8 cellular contexts compared by ENCODE assay signal in the genomic region with DNA sequence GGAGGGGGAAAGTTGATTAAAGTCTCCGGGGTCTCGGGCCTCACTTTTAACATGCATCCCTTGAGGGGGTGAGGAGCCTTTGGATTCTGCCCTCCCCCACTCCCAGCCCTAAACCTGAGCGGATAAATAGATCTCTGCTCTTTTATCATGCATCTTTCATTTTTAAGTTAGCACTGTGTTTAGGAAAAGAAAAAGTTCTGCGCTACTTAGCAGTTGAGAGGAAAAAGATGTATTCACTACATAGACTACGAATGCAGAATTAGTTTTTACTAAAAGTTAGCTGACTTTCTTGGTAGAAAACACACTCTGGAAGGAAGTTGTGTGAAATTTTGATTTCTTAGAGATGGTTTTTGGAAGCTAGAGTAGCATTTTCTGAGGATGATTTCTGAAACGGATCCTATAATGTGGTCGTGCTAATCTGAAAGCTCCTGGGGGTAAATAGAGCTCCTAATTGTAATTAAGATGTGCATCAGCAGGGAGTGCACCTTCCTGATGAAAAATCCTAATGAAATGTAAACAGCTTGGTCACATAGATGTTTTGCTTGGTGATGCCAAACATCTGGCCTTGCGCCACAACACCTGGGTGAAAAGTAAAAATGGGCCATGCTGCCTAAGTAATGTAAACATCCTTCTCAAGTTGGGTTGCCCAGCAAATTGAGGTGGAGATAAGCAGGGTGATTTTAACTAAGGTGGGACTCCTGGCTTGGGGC. TPM values are rescaled to one million over a fixed set of nuclear protein-coding genes. Genes with fewer than 3 reads are reported as not detected.
DNase-seq lines count a peak whose midpoint lies in the region; ATAC-seq and TF ChIP-seq lines count a peak whose summit lies in the region.

No MANE protein-coding gene starts in this region.

- no peaks in the 10 kb centered on the region for H3K36me3 ChIP-seq in MG63
- no peaks in the 10 kb centered on the region for H3K36me3 ChIP-seq in ectodermal cell (ENCODE audit: control insufficient read depth, insufficient read depth, low read length)

- peak overlapping the region in 9 of 10 donors; percentile 0 to 81 (median 61) for H3K4me3 Mint-ChIP-seq in naive thymus-derived CD8-positive, alpha-beta T cell

- POLR2A ChIA-PET in naive thymus-derived CD8-positive, alpha-beta T cell (lab: Charles Lee), result no interaction called here

- peak overlapping the region; percentile 73 for H3K27ac ChIP-seq in ectodermal cell (ENCODE audit: insufficient read depth, low read depth, low read length, poor library complexity, severe bottlenecking)

- H3K9me3 ChIP-seq in MG63 (no peaks in the 10 kb centered on the region), ectodermal cell (ENCODE audit: control insufficient read depth, low read length) (no peaks in the 10 kb centered on the region)

- peaks cover 52% of the 10 kb centered on the region for H3K4me1 ChIP-seq in ectodermal cell (ENCODE audit: control insufficient read depth, insufficient read depth, low read length)

- WGBS in ectodermal cell, 2 experiments, result 1 to 2% methylated on average over 7 to 8 of the region's 8 CpGs

- H3K27ac Mint-ChIP-seq in naive thymus-derived CD8-positive, alpha-beta T cell, result peak overlapping the region in 1 of 10 donors; percentile 30

- no peaks in the 10 kb centered on the region for H3K9me3 Mint-ChIP-seq in naive thymus-derived CD8-positive, alpha-beta T cell

- H3K4me1 Mint-ChIP-seq in naive thymus-derived CD8-positive, alpha-beta T cell, result peaks cover 5 to 20% (median 16%) of the 10 kb centered on the region in 4 donors

- H3K27me3 ChIP-seq in MG63 (no peaks in the 10 kb centered on the region), ectodermal cell (ENCODE audit: control insufficient read depth, insufficient read depth, low read length, poor library complexity, severe bottlenecking) (no peaks in the 10 kb centered on the region)

- H3K27me3 Mint-ChIP-seq in naive thymus-derived CD8-positive, alpha-beta T cell, result peaks cover 34 to 81% (median 47%) of the 10 kb centered on the region in 5 donors

- ATAC-seq in naive thymus-derived CD8-positive, alpha-beta T cell, result no peak
- ATAC-seq in GM18519 (IDR thresholded peaks at IDR 0.05; ENCODE audit: low FRiP score, unreplicated experiment) (no peak), HG03521 (IDR thresholded peaks at IDR 0.05; ENCODE audit: unreplicated experiment) (no peak)

- H3K36me3 Mint-ChIP-seq in naive thymus-derived CD8-positive, alpha-beta T cell, result peaks cover 0 to 5% (median 5%) of the 10 kb centered on the region in 3 donors

- no peak for DNase-seq in AG10803 (ENCODE audit: low read depth)
- DNase-seq in MG63, result no peak
- DNase-seq in naive thymus-derived CD8-positive, alpha-beta T cell, result no peak
- no peak for DNase-seq in central memory CD4-positive, alpha-beta T cell
- DNase-seq in activated gamma-delta T cell (lab: John Stamatoyannopoulos, UW), result no peak

- H3K4me3 ChIP-seq in AG10803 (ENCODE audit: low read length), result peak overlapping the region; percentile 68
- peak overlapping the region; percentile 51 for H3K4me3 ChIP-seq in MG63
- H3K4me3 ChIP-seq in ectodermal cell (ENCODE audit: insufficient read depth, low read depth, low read length), result peak overlapping the region; percentile 90

- no peak for TF ChIP-seq CTCF in AG10803 (conservative IDR thresholded peaks at IDR 0.05; ENCODE audit: low read length)

RNA-seq across cellular contexts. Expression of a gene that starts 1.8 kb away (rescaled TPM):
- total RNA-seq in MG63 (2014; rRNA removed; shearing (Covaris generic); ENCODE audit: low replicate concordance), result 1.4 and 2.3 TPM in 2 replicates
- polyA plus RNA-seq in ectodermal cell (2013, experiment 1 of 4), result 84.0 TPM
- polyA plus RNA-seq in ectodermal cell (2013, experiment 2 of 4), result 100 TPM
- 62.0 TPM for polyA plus RNA-seq in ectodermal cell (2013, experiment 3 of 4)
- polyA plus RNA-seq in ectodermal cell (2013, experiment 4 of 4), result 71.9 TPM
- under 1 TPM; 0.44 to 0.80 TPM for total RNA-seq in naive thymus-derived CD8-positive, alpha-beta T cell
- not detected for polyA plus RNA-seq in naive thymus-derived CD8-positive, alpha-beta T cell
